Comparison of ENCODE assay signal across 27 cellular contexts in the genomic region with DNA sequence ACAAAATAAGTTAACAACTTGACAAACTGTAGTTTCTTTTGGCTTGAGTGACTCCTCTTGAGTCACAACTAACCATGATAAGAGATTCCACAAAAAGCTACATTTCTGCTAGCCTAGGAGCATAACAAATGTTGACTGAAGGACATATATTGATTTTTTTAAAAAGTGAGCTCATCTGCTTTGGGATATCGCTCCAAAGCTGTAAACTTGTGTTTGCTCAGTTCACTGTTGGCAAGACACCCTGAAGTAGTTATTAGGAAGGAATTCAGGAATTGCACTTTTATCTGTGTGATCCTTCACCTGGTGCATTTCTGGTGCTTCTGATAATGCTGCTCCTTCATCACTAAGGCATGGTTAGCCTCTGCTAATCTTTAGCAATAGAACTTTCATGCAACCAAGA. TPM values are rescaled to one million over a fixed set of nuclear protein-coding genes. Genes with fewer than 3 reads are reported as not detected.
DNase-seq lines count a peak whose midpoint lies in the region; TF ChIP-seq lines count a peak whose summit lies in the region.
"Had no signal": no experiment of that assay in that cellular context is flagged by ENCODE, and none has a peak within 500 bp of the region (broad histone marks: within the 10 kb centered on the region; RNA-seq: fewer than 3 reads in every experiment).

No MANE protein-coding gene starts in this region.

- no peaks in the 10 kb centered on the region for H3K27me3 ChIP-seq in Caco-2 (replicated peaks; ENCODE audit: control insufficient read depth, insufficient read depth, low read length)
- H3K27me3 ChIP-seq: MG63, tibial nerve had no signal

- H3K9me3 Mint-ChIP-seq in Caco-2 (ENCODE audit: unreplicated experiment), result peaks cover 10% of the 10 kb centered on the region
- H3K9me3 Mint-ChIP-seq in activated T-helper 1 cell treated with anti-CD3 and anti-CD28 coated beads, Interleukin-12 subunit alpha, Interleukin-12 subunit beta, Interleukin-2, Interleukin-4 antibody, amounts not matched to agents 30 ng/mL and 10 ng/mL and 1 ng/mL, durations not matched to agents 14 hours and 24 hours and 36 hours, result no peaks in the 10 kb centered on the region
- H3K9me3 Mint-ChIP-seq: dendritic cell treated with granulocyte-macrophage colony-stimulating factor and Interleukin-4, amounts not matched to agents 40 ng/mL and 50 ng/mL, for 4 days; H9 had no signal

- no peak for TF ChIP-seq CTCF in Caco-2 (IDR thresholded peaks at IDR 0.05; ENCODE audit: insufficient read depth in 1 of 2, low read depth in 1 of 2, low read length in 1 of 2, severe bottlenecking in 1 of 2, unreplicated experiment in 1 of 2)
- TF ChIP-seq CTCF in LNCaP clone FGC (IDR thresholded peaks at IDR 0.05; ENCODE audit: control insufficient read depth, extremely low read depth, insufficient read depth), result no peak

- peaks cover 39% of the 10 kb centered on the region for H3K4me1 ChIP-seq in Caco-2
- H3K4me1 ChIP-seq: A549, prostate gland, tibial nerve had no signal

- H3K36me3 ChIP-seq in Caco-2 (ENCODE audit: control insufficient read depth, insufficient read depth, low read length), result no peaks in the 10 kb centered on the region
- H3K36me3 ChIP-seq: MG63, prostate gland had no signal

- H3K36me3 Mint-ChIP-seq in Caco-2 (ENCODE audit: insufficient read depth, unreplicated experiment), result peaks cover 17% of the 10 kb centered on the region
- H3K36me3 Mint-ChIP-seq in activated T-helper 1 cell treated with anti-CD3 and anti-CD28 coated beads, Interleukin-12 subunit alpha, Interleukin-12 subunit beta, Interleukin-2, Interleukin-4 antibody, amounts not matched to agents 30 ng/mL and 10 ng/mL and 1 ng/mL, durations not matched to agents 14 hours and 24 hours and 36 hours (ENCODE audit: low read depth), result peaks cover 2% of the 10 kb centered on the region

- peaks cover 22% of the 10 kb centered on the region for H3K4me1 Mint-ChIP-seq in Caco-2 (ENCODE audit: low read depth, unreplicated experiment)
- H3K4me1 Mint-ChIP-seq in activated T-helper 1 cell treated with anti-CD3 and anti-CD28 coated beads, Interleukin-12 subunit alpha, Interleukin-12 subunit beta, Interleukin-2, Interleukin-4 antibody, amounts not matched to agents 30 ng/mL and 10 ng/mL and 1 ng/mL, durations not matched to agents 14 hours and 24 hours and 36 hours (ENCODE audit: low read depth), result no peaks in the 10 kb centered on the region
- H3K4me1 Mint-ChIP-seq: B cell had no signal

- H3K4me3 ChIP-seq in Caco-2 (ENCODE audit: low read depth, low read length), result no peak overlapping the region
- no peak overlapping the region for H3K4me3 ChIP-seq in LNCaP clone FGC (ENCODE audit: low read depth, low read length)
- H3K4me3 ChIP-seq: A549, MG63, prostate gland, tibial nerve had no signal

- peak overlapping the region; percentile 17 for H3K4me3 Mint-ChIP-seq in Caco-2 (ENCODE audit: unreplicated experiment)
- no peak overlapping the region for H3K4me3 Mint-ChIP-seq in activated T-helper 1 cell treated with anti-CD3 and anti-CD28 coated beads, Interleukin-12 subunit alpha, Interleukin-12 subunit beta, Interleukin-2, Interleukin-4 antibody, amounts not matched to agents 30 ng/mL and 10 ng/mL and 1 ng/mL, durations not matched to agents 14 hours and 24 hours and 36 hours
- H3K4me3 Mint-ChIP-seq: activated CD8-positive, alpha-beta T cell treated with anti-CD3 and anti-CD28 coated beads, Interleukin-2, amount 10 ng/mL, durations not matched to agents 7 days and 5 days; B cell; dendritic cell treated with granulocyte-macrophage colony-stimulating factor and Interleukin-4, amounts not matched to agents 40 ng/mL and 50 ng/mL, for 4 days; H9 had no signal

- CTCF ChIA-PET in Caco-2 (lab: Charles Lee), result interaction anchor here (1.2 kb wide), 1 partner anchor 24 kb away, joined by 6 read pairs; a partner anchor contains a TSS

- peak overlapping the region; percentile 1 for H3K27ac Mint-ChIP-seq in Caco-2 (ENCODE audit: unreplicated experiment)
- no peak overlapping the region for H3K27ac Mint-ChIP-seq in activated T-helper 1 cell treated with anti-CD3 and anti-CD28 coated beads, Interleukin-12 subunit alpha, Interleukin-12 subunit beta, Interleukin-2, Interleukin-4 antibody, amounts not matched to agents 30 ng/mL and 10 ng/mL and 1 ng/mL, durations not matched to agents 14 hours and 24 hours and 36 hours
- H3K27ac Mint-ChIP-seq: activated CD8-positive, alpha-beta T cell treated with anti-CD3 and anti-CD28 coated beads, Interleukin-2, amount 10 ng/mL, durations not matched to agents 7 days and 5 days; B cell; dendritic cell treated with granulocyte-macrophage colony-stimulating factor and Interleukin-4, amounts not matched to agents 40 ng/mL and 50 ng/mL, for 4 days; H9 had no signal

- peak; percentile 63 to 72 for DNase-seq in Caco-2
- DNase-seq in LNCaP clone FGC (ENCODE audit: low read depth), result peak; percentile 73
- peak; percentile 22 for DNase-seq in astrocyte of the hippocampus (ENCODE audit: low read depth, low spot score)
- peak; percentile 41 for DNase-seq in kidney glomerular epithelial cell (lab: John Stamatoyannopoulos, UW)
- no peak for DNase-seq in C1 segment of cervical spinal cord (lab: John Stamatoyannopoulos, UW)
- DNase-seq in Ammon's horn (ENCODE audit: low spot score), result no peak
- DNase-seq in SIG-M5 treated with dmso at 0.1 percent for 504 hours (lab: John Stamatoyannopoulos, UW; ENCODE audit: unreplicated experiment), result no peak
- no peak for DNase-seq in activated T-helper 1 cell treated with anti-CD3 and anti-CD28 coated beads, Interleukin-12 subunit alpha, Interleukin-12 subunit beta, Interleukin-2, Interleukin-4 antibody, amounts not matched to agents 30 ng/mL and 10 ng/mL and 1 ng/mL, durations not matched to agents 14 hours and 24 hours and 36 hours (ENCODE audit: low spot score)
- DNase-seq: activated CD4-positive, CD25-positive, alpha-beta regulatory T cell treated with anti-CD3 and anti-CD28 coated beads, Interleukin-2, amount 50 U/mL, for 72 hours; activated CD8-positive, alpha-beta T cell treated with anti-CD3 and anti-CD28 coated beads, Interleukin-2, amount 10 ng/mL, durations not matched to agents 7 days and 5 days; activated T-cell treated with anti-CD3 and anti-CD28 coated beads for 4 hours; central memory CD4-positive, alpha-beta T cell; EL; glutamatergic neuron; H9; mesenchymal stem cell; MG63; NCI-H2081; NCI-H446; SHP77; stimulated activated CD8-positive, alpha-beta memory T cell treated with anti-CD3 and anti-CD28 coated beads, Interleukin-4, amount 100 ng/mL, for 48 hours; SW 1271 had no signal

- no TSS peak for BruUV-seq in Caco-2 (replicated peaks; lab: Mats Ljungman, UMichigan)

- intact Hi-C loops in Caco-2 (cut with micrococcal nuclease; ENCODE audit: unreplicated experiment), result loop anchor here (1.0 kb wide), 2 partner anchors 23 to 170 kb away; a partner anchor contains a TSS
- intact Hi-C loops in activated T-helper 1 cell treated with anti-CD3 and anti-CD28 coated beads, Interleukin-12 subunit alpha, Interleukin-12 subunit beta, Interleukin-2, Interleukin-4 antibody, amounts not matched to agents 30 ng/mL and 10 ng/mL and 1 ng/mL, durations not matched to agents 14 hours and 24 hours and 36 hours (cut with micrococcal nuclease), result no loop called here

- POLR2A ChIA-PET in Caco-2 (lab: Charles Lee), result interaction anchor here (1.0 kb wide), 1 partner anchor 24 kb away, joined by 5 read pairs; a partner anchor contains a TSS

- H3K9me3 ChIP-seq in Caco-2, result no peaks in the 10 kb centered on the region
- H3K9me3 ChIP-seq: A549, MG63, prostate gland had no signal

- H3K27me3 Mint-ChIP-seq in Caco-2 (ENCODE audit: insufficient read depth, unreplicated experiment), result no peaks in the 10 kb centered on the region
- peaks cover 4% of the 10 kb centered on the region for H3K27me3 Mint-ChIP-seq in activated T-helper 1 cell treated with anti-CD3 and anti-CD28 coated beads, Interleukin-12 subunit alpha, Interleukin-12 subunit beta, Interleukin-2, Interleukin-4 antibody, amounts not matched to agents 30 ng/mL and 10 ng/mL and 1 ng/mL, durations not matched to agents 14 hours and 24 hours and 36 hours (ENCODE audit: insufficient read depth)
- H3K27me3 Mint-ChIP-seq: dendritic cell treated with granulocyte-macrophage colony-stimulating factor and Interleukin-4, amounts not matched to agents 40 ng/mL and 50 ng/mL, for 4 days had no signal

RNA-seq across cellular contexts. Expression of a gene that starts 23.7 kb away (rescaled TPM):
- 13.3 and 16.6 TPM in 2 replicates for total RNA-seq in Caco-2 (2022)
- 10.6 and 10.8 TPM in 2 replicates for total RNA-seq in activated T-helper 1 cell treated with anti-CD3 and anti-CD28 coated beads, Interleukin-12 subunit alpha, Interleukin-12 subunit beta, Interleukin-2, Interleukin-4 antibody, amounts not matched to agents 30 ng/mL and 10 ng/mL and 1 ng/mL, durations not matched to agents 14 hours and 24 hours and 36 hours

Comparison
In these comparisons a context has a peak if more than half of its experiments do, and no peak if none do; other contexts are left out.
1. DNase-seq: peak in Caco-2 (2 of 2), LNCaP clone FGC (single experiment), astrocyte of the hippocampus (single experiment) and kidney glomerular epithelial cell (single experiment); none in C1 segment of cervical spinal cord (0 of 14), Ammon's horn (single experiment), SIG-M5 treated with dmso at 0.1 percent for 504 hours (single experiment) and activated T-helper 1 cell treated with anti-CD3 and anti-CD28 coated beads, Interleukin-12 subunit alpha, Interleukin-12 subunit beta, Interleukin-2, Interleukin-4 antibody, amounts not matched to agents 30 ng/mL and 10 ng/mL and 1 ng/mL, durations not matched to agents 14 hours and 24 hours and 36 hours (single experiment).